ENCODE assay signal across 18 cellular contexts in the genomic region with DNA sequence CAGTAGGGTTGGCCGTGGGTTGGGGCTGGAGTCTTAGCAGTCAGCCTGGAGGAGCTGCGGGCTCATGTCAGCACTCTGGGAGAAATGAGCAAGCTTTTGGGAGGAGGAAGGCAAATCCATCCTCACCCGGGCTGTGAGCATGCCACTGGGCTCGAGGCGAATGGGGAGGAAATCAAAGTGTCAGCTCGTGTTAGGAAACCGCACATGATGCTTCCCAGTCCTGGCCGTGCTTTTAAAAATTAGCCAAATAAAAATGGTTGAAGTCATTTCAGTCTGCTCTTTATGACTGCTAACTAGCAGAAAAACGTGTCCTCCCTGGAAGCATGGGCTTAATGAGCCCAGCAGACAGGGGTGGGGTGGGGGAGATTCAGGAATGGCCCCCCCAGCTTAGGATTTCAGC.
A peak's percentile ranks its signal among the peaks of the same experiment; 100 is the strongest.
DNase-seq lines count a peak whose midpoint lies in the region; ATAC-seq, FAIRE-seq and TF ChIP-seq lines count a peak whose summit lies in the region.
"Had no signal": no experiment of that assay in that cellular context is flagged by ENCODE, and none has a peak within 500 bp of the region (broad histone marks: within the 10 kb centered on the region; RNA-seq: fewer than 3 reads in every experiment).

No MANE protein-coding gene starts in this region.

- H3K27ac ChIP-seq in substantia nigra (ENCODE audit: low read depth, low read length, poor library complexity, severe bottlenecking) = no peak overlapping the region
- H3K27ac ChIP-seq: prostate gland, stomach had no signal

- peak; percentile 56 for DNase-seq in BE2C
- no peak for DNase-seq in HTR-8/SVneo (ENCODE audit: insufficient read length, low spot score)
- no peak for DNase-seq in effector memory CD8-positive, alpha-beta T cell
- DNase-seq in neural crest cell (ENCODE audit: low read depth, low spot score) = no peak
- DNase-seq in ecto neural progenitor cell (ENCODE audit: low spot score) = no peak
- DNase-seq in GM10248 (ENCODE audit: extremely low spot score) = no peak
- DNase-seq in substantia nigra (lab: John Stamatoyannopoulos, UW) = no peak
- DNase-seq: DMS53; hippocampal formation; NCI-H187; NCI-H524 treated with DMSO at 0.1 percent for 48 hours; stimulated activated CD4-positive, alpha-beta T cell treated with anti-CD3 and anti-CD28 coated beads, Interleukin-12 subunit alpha, Interleukin-12 subunit beta, amount 100 ng/mL, for 4 hours; stomach; SW 1271 had no signal

- CTCF ChIA-PET in GM10248 (lab: Yijun Ruan, JAX) = interaction anchor here (1.2 kb wide), 1 partner anchor 10 kb away, joined by 4 read pairs; no protein-coding TSS in a partner anchor

- H3K4me1 Mint-ChIP-seq in effector memory CD8-positive, alpha-beta T cell (ENCODE audit: low read depth in 2 of 2) = peaks cover 37 to 62% of the 10 kb centered on the region in 2 donors
- peaks cover 29% of the 10 kb centered on the region for H3K4me1 Mint-ChIP-seq in neural crest cell

- H3K4me3 Mint-ChIP-seq in effector memory CD8-positive, alpha-beta T cell = peak overlapping the region in 1 of 2 donors; percentile 65
- H3K4me3 Mint-ChIP-seq in neural crest cell = no peak overlapping the region
- H3K4me3 Mint-ChIP-seq: dendritic cell treated with granulocyte-macrophage colony-stimulating factor and Interleukin-4, amounts not matched to agents 40 ng/mL and 50 ng/mL, for 4 days had no signal

- H3K36me3 ChIP-seq in BE2C = no peaks in the 10 kb centered on the region
- H3K36me3 ChIP-seq: prostate gland had no signal

- POLR2A ChIA-PET in GM10248 (lab: Yijun Ruan, JAX) = no interaction called here

- H3K9me3 Mint-ChIP-seq in effector memory CD8-positive, alpha-beta T cell = no peaks in the 10 kb centered on the region
- no peaks in the 10 kb centered on the region for H3K9me3 Mint-ChIP-seq in neural crest cell
- H3K9me3 Mint-ChIP-seq: dendritic cell treated with granulocyte-macrophage colony-stimulating factor and Interleukin-4, amounts not matched to agents 40 ng/mL and 50 ng/mL, for 4 days had no signal

- TF ChIP-seq CTCF in BE2C (IDR thresholded peaks at IDR 0.05; ENCODE audit: low read depth, low read length) (no peak), neural crest cell (conservative IDR thresholded peaks at IDR 0.05) (no peak), GM10248 (IDR thresholded peaks at IDR 0.05; ENCODE audit: control extremely low read depth, extremely low read depth, low read depth, missing control alignments) (no peak)

- ATAC-seq in effector memory CD8-positive, alpha-beta T cell (replicated peaks) = no peak
- ATAC-seq in HG03432 (IDR thresholded peaks at IDR 0.05; ENCODE audit: unreplicated experiment) = no peak
- ATAC-seq: esophagus mucosa had no signal

- H3K4me1 ChIP-seq in BE2C = peaks cover 3% of the 10 kb centered on the region; the same call in 1 of the 2 replicates
- H3K4me1 ChIP-seq: prostate gland had no signal

- H3K27ac Mint-ChIP-seq in effector memory CD8-positive, alpha-beta T cell = peak overlapping the region; percentile 89 to 94
- peak overlapping the region; percentile 87 for H3K27ac Mint-ChIP-seq in neural crest cell (ENCODE audit: unreplicated experiment)
- H3K27ac Mint-ChIP-seq: dendritic cell treated with granulocyte-macrophage colony-stimulating factor and Interleukin-4, amounts not matched to agents 40 ng/mL and 50 ng/mL, for 4 days had no signal

- peak; percentile 70 for FAIRE-seq in HTR-8/SVneo (lab: Jason Lieb, UNC)

- peak overlapping the region; percentile 14 for H3K4me3 ChIP-seq in BE2C (ENCODE audit: low read depth, low read length)
- H3K4me3 ChIP-seq: prostate gland, stomach had no signal

- H3K27me3 Mint-ChIP-seq in effector memory CD8-positive, alpha-beta T cell = no peaks in the 10 kb centered on the region
- H3K27me3 Mint-ChIP-seq in neural crest cell (ENCODE audit: low read depth) = no peaks in the 10 kb centered on the region
- H3K27me3 Mint-ChIP-seq: dendritic cell treated with granulocyte-macrophage colony-stimulating factor and Interleukin-4, amounts not matched to agents 40 ng/mL and 50 ng/mL, for 4 days had no signal

- no peaks in the 10 kb centered on the region for H3K9me3 ChIP-seq in BE2C
- H3K9me3 ChIP-seq: prostate gland, stomach had no signal

- H3K36me3 Mint-ChIP-seq in effector memory CD8-positive, alpha-beta T cell (ENCODE audit: insufficient read depth) = peaks cover 60% of the 10 kb centered on the region
- no peaks in the 10 kb centered on the region for H3K36me3 Mint-ChIP-seq in neural crest cell (ENCODE audit: low read depth)

- H3K27me3 ChIP-seq in BE2C = no peaks in the 10 kb centered on the region
- H3K27me3 ChIP-seq: stomach had no signal
